Comparison of ENCODE assay signal across 1 cellular context in the genomic region with DNA sequence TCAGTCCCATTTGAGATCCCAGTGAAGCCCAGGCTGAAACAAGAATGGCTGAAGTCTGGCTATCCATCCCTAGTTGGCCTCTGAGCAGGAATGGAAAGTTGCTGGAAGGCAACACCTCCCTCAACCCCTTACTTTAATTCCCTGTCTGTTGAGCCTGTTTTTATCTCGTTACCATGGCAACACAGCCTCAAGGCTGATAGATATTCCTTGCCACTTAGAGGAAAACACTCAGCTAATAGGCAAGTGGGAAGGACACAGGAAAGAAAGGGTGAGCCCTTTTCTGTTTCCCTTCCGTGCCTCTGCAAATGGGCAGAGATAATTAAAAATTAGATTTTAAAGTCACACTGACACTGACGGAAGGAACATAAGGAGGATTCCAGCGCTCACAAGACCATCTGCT.
TF ChIP-seq lines count a peak whose summit lies in the region.

No MANE protein-coding gene starts in this region.

TF ChIP-seq in GM23338, 12 proteins besides CTCF, POLR2A, EP300 and RAD21 (continued from another document):
- TF ChIP-seq, protein P1, sequence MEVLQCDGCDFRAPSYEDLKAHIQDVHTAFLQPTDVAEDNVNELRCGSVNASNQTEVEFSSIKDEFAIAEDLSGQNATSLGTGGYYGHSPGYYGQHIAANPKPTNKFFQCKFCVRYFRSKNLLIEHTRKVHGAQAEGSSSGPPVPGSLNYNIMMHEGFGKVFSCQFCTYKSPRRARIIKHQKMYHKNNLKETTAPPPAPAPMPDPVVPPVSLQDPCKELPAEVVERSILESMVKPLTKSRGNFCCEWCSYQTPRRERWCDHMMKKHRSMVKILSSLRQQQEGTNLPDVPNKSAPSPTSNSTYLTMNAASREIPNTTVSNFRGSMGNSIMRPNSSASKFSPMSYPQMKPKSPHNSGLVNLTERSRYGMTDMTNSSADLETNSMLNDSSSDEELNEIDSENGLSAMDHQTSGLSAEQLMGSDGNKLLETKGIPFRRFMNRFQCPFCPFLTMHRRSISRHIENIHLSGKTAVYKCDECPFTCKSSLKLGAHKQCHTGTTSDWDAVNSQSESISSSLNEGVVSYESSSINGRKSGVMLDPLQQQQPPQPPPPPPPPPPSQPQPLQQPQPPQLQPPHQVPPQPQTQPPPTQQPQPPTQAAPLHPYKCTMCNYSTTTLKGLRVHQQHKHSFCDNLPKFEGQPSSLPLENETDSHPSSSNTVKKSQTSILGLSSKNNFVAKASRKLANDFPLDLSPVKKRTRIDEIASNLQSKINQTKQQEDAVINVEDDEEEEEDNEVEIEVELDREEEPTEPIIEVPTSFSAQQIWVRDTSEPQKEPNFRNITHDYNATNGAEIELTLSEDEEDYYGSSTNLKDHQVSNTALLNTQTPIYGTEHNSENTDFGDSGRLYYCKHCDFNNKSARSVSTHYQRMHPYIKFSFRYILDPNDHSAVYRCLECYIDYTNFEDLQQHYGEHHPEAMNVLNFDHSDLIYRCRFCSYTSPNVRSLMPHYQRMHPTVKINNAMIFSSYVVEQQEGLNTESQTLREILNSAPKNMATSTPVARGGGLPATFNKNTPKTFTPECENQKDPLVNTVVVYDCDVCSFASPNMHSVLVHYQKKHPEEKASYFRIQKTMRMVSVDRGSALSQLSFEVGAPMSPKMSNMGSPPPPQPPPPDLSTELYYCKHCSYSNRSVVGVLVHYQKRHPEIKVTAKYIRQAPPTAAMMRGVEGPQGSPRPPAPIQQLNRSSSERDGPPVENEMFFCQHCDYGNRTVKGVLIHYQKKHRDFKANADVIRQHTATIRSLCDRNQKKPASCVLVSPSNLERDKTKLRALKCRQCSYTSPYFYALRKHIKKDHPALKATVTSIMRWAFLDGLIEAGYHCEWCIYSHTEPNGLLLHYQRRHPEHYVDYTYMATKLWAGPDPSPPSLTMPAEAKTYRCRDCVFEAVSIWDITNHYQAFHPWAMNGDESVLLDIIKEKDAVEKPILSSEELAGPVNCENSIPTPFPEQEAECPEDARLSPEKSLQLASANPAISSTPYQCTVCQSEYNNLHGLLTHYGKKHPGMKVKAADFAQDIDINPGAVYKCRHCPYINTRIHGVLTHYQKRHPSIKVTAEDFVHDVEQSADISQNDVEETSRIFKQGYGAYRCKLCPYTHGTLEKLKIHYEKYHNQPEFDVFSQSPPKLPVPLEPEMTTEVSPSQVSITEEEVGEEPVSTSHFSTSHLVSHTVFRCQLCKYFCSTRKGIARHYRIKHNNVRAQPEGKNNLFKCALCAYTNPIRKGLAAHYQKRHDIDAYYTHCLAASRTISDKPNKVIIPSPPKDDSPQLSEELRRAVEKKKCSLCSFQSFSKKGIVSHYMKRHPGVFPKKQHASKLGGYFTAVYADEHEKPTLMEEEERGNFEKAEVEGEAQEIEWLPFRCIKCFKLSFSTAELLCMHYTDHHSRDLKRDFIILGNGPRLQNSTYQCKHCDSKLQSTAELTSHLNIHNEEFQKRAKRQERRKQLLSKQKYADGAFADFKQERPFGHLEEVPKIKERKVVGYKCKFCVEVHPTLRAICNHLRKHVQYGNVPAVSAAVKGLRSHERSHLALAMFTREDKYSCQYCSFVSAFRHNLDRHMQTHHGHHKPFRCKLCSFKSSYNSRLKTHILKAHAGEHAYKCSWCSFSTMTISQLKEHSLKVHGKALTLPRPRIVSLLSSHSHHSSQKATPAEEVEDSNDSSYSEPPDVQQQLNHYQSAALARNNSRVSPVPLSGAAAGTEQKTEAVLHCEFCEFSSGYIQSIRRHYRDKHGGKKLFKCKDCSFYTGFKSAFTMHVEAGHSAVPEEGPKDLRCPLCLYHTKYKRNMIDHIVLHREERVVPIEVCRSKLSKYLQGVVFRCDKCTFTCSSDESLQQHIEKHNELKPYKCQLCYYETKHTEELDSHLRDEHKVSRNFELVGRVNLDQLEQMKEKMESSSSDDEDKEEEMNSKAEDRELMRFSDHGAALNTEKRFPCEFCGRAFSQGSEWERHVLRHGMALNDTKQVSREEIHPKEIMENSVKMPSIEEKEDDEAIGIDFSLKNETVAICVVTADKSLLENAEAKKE (CRISPR knock-in tag; IDR thresholded peaks at IDR 0.05) = no peak
- no peak for TF ChIP-seq CREB1 (CRISPR knock-in tag; IDR thresholded peaks at IDR 0.05; ENCODE audit: low read depth)
TF ChIP-seq in GM23338: peak in this region for 0.
